Comparison of ENCODE assay signal across 8 cellular contexts in the genomic region with DNA sequence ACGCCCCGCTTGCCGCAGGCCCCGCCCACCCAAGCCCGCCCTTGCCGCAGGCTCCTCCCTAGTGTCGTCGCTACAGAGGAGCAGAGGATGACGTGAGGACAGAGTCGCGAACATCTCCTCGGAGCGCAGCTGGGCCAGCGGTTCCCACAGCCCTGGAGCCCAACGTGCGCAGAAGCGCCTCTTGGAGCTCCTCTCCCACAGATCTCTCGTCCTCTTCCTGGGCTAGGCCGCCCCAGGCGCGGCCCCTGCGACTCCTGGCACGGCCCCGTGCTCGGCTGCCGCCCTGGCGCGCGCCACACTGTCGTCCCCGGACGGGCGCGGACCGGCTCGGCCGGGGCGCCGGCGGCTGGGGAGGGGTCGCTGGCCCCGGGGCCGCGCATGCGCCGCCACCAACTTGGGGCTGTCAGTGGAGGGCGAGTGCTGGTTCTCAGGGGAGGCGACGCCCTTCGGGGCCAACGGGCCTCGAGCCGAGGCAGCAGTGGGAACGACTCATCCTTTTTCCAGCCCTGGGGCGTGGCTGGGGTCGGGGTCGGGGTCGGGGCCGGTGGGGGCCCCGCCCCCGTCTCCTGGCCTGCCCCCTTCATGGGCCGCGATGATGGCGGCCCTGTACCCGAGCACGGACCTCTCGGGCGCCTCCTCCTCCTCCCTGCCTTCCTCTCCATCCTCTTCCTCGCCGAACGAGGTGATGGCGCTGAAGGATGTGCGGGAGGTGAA. TPM values are rescaled to one million over a fixed set of nuclear protein-coding genes. Genes with fewer than 3 reads are reported as not detected.
DNase-seq lines count a peak whose midpoint lies in the region; ATAC-seq and TF ChIP-seq lines count a peak whose summit lies in the region.

A gene (plus strand): TSS at position 67 of the 714 bp plus-strand sequence. CDS start 526 bp downstream, at position 593.

- H3K4me1 ChIP-seq in right lobe of liver, result no peaks in the 10 kb centered on the region

- intact Hi-C loops in dorsolateral prefrontal cortex (cut with DNase I), result loop anchor here (5.0 kb wide), 1 partner anchor 147 kb away; a partner anchor contains a TSS
- intact Hi-C loops in right lobe of liver (cut with DNase I), result no loop called here

- H3K4me3 ChIP-seq in dorsolateral prefrontal cortex (peak within 1 kb of the TSS; percentile 59 to 96 (median 83)), right lobe of liver (peak within 1 kb of the TSS; percentile 49 to 56 (median 55))

- in situ Hi-C loops in GM18951 (cut with MboI; ENCODE audit: low sequenced_read_pairs, unreplicated experiment), result no loop called here

- no peaks in the 10 kb centered on the region for H3K9me3 ChIP-seq in right lobe of liver

- peak within 1 kb of the TSS in 58 of 59 donors; percentile 14 to 97 (median 79) for H3K27ac ChIP-seq in dorsolateral prefrontal cortex
- H3K27ac ChIP-seq in right lobe of liver, result peak within 1 kb of the TSS; percentile 34 to 53 (median 47)

- ATAC-seq in HG03159 (IDR thresholded peaks at IDR 0.05; ENCODE audit: unreplicated experiment) (peak; percentile 94), right lobe of liver (peak; percentile 94 to 96 (median 96))

- TF ChIP-seq POLR2A in GM18951 (IDR thresholded peaks at IDR 0.05; ENCODE audit: extremely low read depth, insufficient read depth, insufficient read length), result peak; percentile 66
- TF ChIP-seq POLR2A in right lobe of liver (IDR thresholded peaks at IDR 0.05), result peak; percentile 58

- no peaks in the 10 kb centered on the region for H3K36me3 ChIP-seq in right lobe of liver

- 0% methylated on average over 1 of the region's 73 CpGs for WGBS in right lobe of liver (ENCODE audit: insufficient coverage, low coverage, low lambda C conversion rate, missing lambda C conversion rate)

- TF ChIP-seq CTCF in dorsolateral prefrontal cortex (IDR thresholded peaks at IDR 0.05 in 54 of 56, conservative IDR thresholded peaks at IDR 0.05 in 2 of 56; ENCODE audit: low read depth in 1 of 56, partially characterized antibody in 56 of 56), result peak in 2 of 56 donors; percentile 0 to 6
- no peak for TF ChIP-seq CTCF in right lobe of liver (IDR thresholded peaks at IDR 0.05)

- DNase-seq in AG08396 (ENCODE audit: low spot score) (peak; percentile 96), NCI-H345 treated with DMSO at 0.1 percent for 48 hours (lab: John Stamatoyannopoulos, UW; ENCODE audit: unreplicated experiment) (peak; percentile 30), dorsolateral prefrontal cortex (peak; percentile 56 to 88 (median 83)), right lobe of liver (peak; percentile 65 to 77 (median 70))
- peak; percentile 39 for DNase-seq in activated CD4-positive, alpha-beta T cell treated with anti-CD3 and anti-CD28 coated beads, Interleukin-2, amount 50 U/mL, for 1 hour
- DNase-seq in stimulated activated CD4-positive, alpha-beta T cell treated with anti-CD3 and anti-CD28 coated beads, Interleukin-4, amount 100 ng/mL, for 1 hour, result peak; percentile 65

- H3K27me3 ChIP-seq in dorsolateral prefrontal cortex (no peaks in the 10 kb centered on the region), right lobe of liver (peaks cover 0 to 11% of the 10 kb centered on the region in 2 donors)

RNA-seq across cellular contexts. Expression of the gene that starts here (rescaled TPM):
- total RNA-seq in dorsolateral prefrontal cortex, result 10 to 100 TPM; 23.1 to 52.5 (median 33.1) TPM
- 1 to 10 TPM in 1 of 6 experiments, under 1 TPM in 5; 0.19 to 2.5 (median 0.51) TPM for total RNA-seq in right lobe of liver

Comparison
In these comparisons a context has a peak if more than half of its experiments do, and no peak if none do; other contexts are left out.
1. Peak in every context shown above with its lines: DNase-seq, ATAC-seq, H3K4me3 ChIP-seq and H3K27ac ChIP-seq.
2. RNA of the gene that starts here (total RNA-seq): 23.1 to 52.5 TPM in dorsolateral prefrontal cortex; 0.19 to 2.5 TPM in right lobe of liver; every median in the first group is over 4 times any median in the second.
3. DNase-seq: peak in every context shown above with its lines; median percentile 96 in AG08396; 83 in dorsolateral prefrontal cortex; 70 in right lobe of liver; 65 in stimulated activated CD4-positive, alpha-beta T cell treated with anti-CD3 and anti-CD28 coated beads, Interleukin-4, amount 100 ng/mL, for 1 hour; 39 in activated CD4-positive, alpha-beta T cell treated with anti-CD3 and anti-CD28 coated beads, Interleukin-2, amount 50 U/mL, for 1 hour; 30 in NCI-H345 treated with DMSO at 0.1 percent for 48 hours.
4. intact Hi-C loops: an anchor here in dorsolateral prefrontal cortex (5.0 kb wide); none called in right lobe of liver.